In the genomic region with DNA sequence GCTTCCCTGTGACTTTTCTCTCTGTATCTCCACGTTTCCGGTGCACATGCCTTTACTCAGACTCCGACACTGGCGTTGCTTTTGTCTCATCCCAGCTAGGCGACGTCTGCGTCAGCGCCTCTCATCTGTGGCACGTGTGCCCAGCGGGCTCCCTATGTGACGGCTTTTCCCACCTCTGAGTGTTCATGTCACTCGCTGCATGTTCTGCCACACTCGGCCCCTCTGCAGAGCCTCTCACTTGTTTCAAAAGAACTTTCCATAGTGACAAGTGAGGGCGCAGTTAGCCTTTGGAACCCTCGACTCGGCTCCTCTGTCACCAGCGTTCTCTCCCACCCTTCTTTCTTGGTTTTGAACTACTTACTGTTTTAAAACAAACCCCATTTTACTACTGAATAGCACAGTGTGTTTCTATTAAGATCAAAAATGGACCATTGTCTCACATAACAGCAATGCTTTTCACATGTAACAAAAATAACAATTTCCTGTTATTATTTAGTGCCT, we compare ENCODE assay signal across 1 cellular context.
TF ChIP-seq lines count a peak whose summit lies in the region.

No MANE protein-coding gene starts in this region.

TF ChIP-seq in SK-N-SH treated with all-trans-retinoic acid at 6 μM for 48 hours, 23 proteins besides CTCF, POLR2A, EP300 and RAD21 (continued from another document):
- TF ChIP-seq, protein P1, sequence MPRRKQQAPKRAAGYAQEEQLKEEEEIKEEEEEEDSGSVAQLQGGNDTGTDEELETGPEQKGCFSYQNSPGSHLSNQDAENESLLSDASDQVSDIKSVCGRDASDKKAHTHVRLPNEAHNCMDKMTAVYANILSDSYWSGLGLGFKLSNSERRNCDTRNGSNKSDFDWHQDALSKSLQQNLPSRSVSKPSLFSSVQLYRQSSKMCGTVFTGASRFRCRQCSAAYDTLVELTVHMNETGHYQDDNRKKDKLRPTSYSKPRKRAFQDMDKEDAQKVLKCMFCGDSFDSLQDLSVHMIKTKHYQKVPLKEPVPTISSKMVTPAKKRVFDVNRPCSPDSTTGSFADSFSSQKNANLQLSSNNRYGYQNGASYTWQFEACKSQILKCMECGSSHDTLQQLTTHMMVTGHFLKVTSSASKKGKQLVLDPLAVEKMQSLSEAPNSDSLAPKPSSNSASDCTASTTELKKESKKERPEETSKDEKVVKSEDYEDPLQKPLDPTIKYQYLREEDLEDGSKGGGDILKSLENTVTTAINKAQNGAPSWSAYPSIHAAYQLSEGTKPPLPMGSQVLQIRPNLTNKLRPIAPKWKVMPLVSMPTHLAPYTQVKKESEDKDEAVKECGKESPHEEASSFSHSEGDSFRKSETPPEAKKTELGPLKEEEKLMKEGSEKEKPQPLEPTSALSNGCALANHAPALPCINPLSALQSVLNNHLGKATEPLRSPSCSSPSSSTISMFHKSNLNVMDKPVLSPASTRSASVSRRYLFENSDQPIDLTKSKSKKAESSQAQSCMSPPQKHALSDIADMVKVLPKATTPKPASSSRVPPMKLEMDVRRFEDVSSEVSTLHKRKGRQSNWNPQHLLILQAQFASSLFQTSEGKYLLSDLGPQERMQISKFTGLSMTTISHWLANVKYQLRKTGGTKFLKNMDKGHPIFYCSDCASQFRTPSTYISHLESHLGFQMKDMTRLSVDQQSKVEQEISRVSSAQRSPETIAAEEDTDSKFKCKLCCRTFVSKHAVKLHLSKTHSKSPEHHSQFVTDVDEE (CRISPR knock-in tag; IDR thresholded peaks at IDR 0.05) = no peak
TF ChIP-seq in SK-N-SH treated with all-trans-retinoic acid at 6 μM for 48 hours: peak in this region for 0.
